Comparison of ENCODE assay signal across 10 cellular contexts in genomic region chr15:20340331-20340811, GRCh38.
DNase-seq lines count a peak whose midpoint lies in the region; ATAC-seq and TF ChIP-seq lines count a peak whose summit lies in the region.
"Had no signal": no experiment of that assay in that cellular context is flagged by ENCODE, and none has a peak within 500 bp of the region (broad histone marks: within the 10 kb centered on the region; RNA-seq: fewer than 3 reads in every experiment).

No MANE protein-coding gene starts in this region.

- peak overlapping the region; percentile 98 for H3K14ac ChIP-seq in neuronal stem cell (ENCODE audit: low read length)

- H2AK5ac ChIP-seq in neuronal stem cell (ENCODE audit: low read depth, low read length), result no peak overlapping the region

- no peaks in the 10 kb centered on the region for H3K4me1 ChIP-seq in neuronal stem cell (ENCODE audit: control insufficient read depth in 2 of 2, insufficient read depth in 1 of 2, low read depth in 1 of 2, low read length in 2 of 2)
- H3K4me1 ChIP-seq: HAP-1 had no signal

- no peak overlapping the region for H2BK120ac ChIP-seq in neuronal stem cell (ENCODE audit: low read depth, low read length)

- peak overlapping the region; percentile 43 for H4K8ac ChIP-seq in neuronal stem cell (ENCODE audit: low read depth, low read length)

- no CpG with 5 or more reads among the region's 9 CpGs for WGBS in neuronal stem cell (ENCODE audit: extremely low coverage in 2 of 2, insufficient read length in 2 of 2, insufficient replicate concordance in 1 of 2), 2 donors

- ATAC-seq in GM21367 (IDR thresholded peaks at IDR 0.05; ENCODE audit: unreplicated experiment), result no peak
- no peak for ATAC-seq in HG02798 (IDR thresholded peaks at IDR 0.05; ENCODE audit: poor library complexity, unreplicated experiment)

- no peak overlapping the region for H3K18ac ChIP-seq in neuronal stem cell (ENCODE audit: low read length)

- H3K27me3 ChIP-seq in neuronal stem cell (ENCODE audit: control insufficient read depth in 3 of 3, insufficient read depth in 3 of 3, low read depth in 1 of 3, low read length in 3 of 3), result no peaks in the 10 kb centered on the region

- no peak overlapping the region for H2BK12ac ChIP-seq in neuronal stem cell (ENCODE audit: low read length)

- peak overlapping the region; percentile 21 for H3K9ac ChIP-seq in neuronal stem cell (ENCODE audit: low read depth, low read length, poor library complexity)

- H3K4me3 ChIP-seq in epithelial cell of esophagus (ENCODE audit: low read length) (no peak overlapping the region), neuronal stem cell (ENCODE audit: low read length in 2 of 2) (no peak overlapping the region)
- H3K4me3 ChIP-seq: HAP-1 had no signal

- H2BK5ac ChIP-seq in neuronal stem cell (ENCODE audit: low read length), result no peak overlapping the region

- no peak overlapping the region for H4K91ac ChIP-seq in neuronal stem cell (ENCODE audit: low read depth, low read length, poor library complexity)

- DNase-seq in Daoy (ENCODE audit: low read depth), result peak; percentile 46
- DNase-seq in SK-N-DZ (ENCODE audit: low spot score), result peak; percentile 11
- peak; percentile 35 for DNase-seq in epithelial cell of esophagus (ENCODE audit: low read depth)
- DNase-seq in neuronal stem cell (ENCODE audit: low spot score), result no peak
- no peak for DNase-seq in hypothalamus (lab: John Stamatoyannopoulos, UW)
- DNase-seq in DMS153 treated with DMSO at 0.1 percent for 48 hours (lab: John Stamatoyannopoulos, UW; ENCODE audit: unreplicated experiment), result no peak
- DNase-seq: NCI-H1105 treated with DMSO at 0.1 percent for 48 hours had no signal

- no peaks in the 10 kb centered on the region for H3K36me3 ChIP-seq in neuronal stem cell (replicated peaks in 1 of 2; ENCODE audit: control insufficient read depth in 2 of 2, insufficient read depth in 2 of 2, low read length in 2 of 2)
- H3K36me3 ChIP-seq: HAP-1 had no signal

- no peak overlapping the region for H3K4ac ChIP-seq in neuronal stem cell (ENCODE audit: low read length)

- H2BK15ac ChIP-seq in neuronal stem cell (ENCODE audit: low read length), result no peak overlapping the region

- H3K79me1 ChIP-seq in neuronal stem cell (ENCODE audit: low read depth, low read length), result peaks cover 5% of the 10 kb centered on the region

- H3K23ac ChIP-seq in neuronal stem cell (ENCODE audit: low read depth, low read length, poor library complexity), result peak overlapping the region; percentile 99

- H3K9me3 ChIP-seq in neuronal stem cell (replicated peaks in 1 of 2; ENCODE audit: control insufficient read depth in 2 of 2, insufficient read depth in 1 of 2, low read depth in 1 of 2, low read length in 2 of 2), result peaks cover 13 to 18% of the 10 kb centered on the region in 2 donors

- H2AFZ ChIP-seq in neuronal stem cell (ENCODE audit: low read length), result no peak overlapping the region

- H3K27ac ChIP-seq in neuronal stem cell (replicated peaks; ENCODE audit: low read length), result no peak overlapping the region

- no peak overlapping the region for H3K4me2 ChIP-seq in neuronal stem cell (ENCODE audit: insufficient read depth, low read length, poor library complexity, severe bottlenecking)

- TF ChIP-seq CTCF in epithelial cell of esophagus (IDR thresholded peaks at IDR 0.05; ENCODE audit: insufficient read depth, low read depth, low read length, missing control alignments), result no peak

Comparison
In these comparisons a context has a peak if more than half of its experiments do, and no peak if none do; other contexts are left out.
1. DNase-seq: peak in Daoy (single experiment), SK-N-DZ (single experiment) and epithelial cell of esophagus (single experiment); none in neuronal stem cell (single experiment), hypothalamus (0 of 51) and DMS153 treated with DMSO at 0.1 percent for 48 hours (single experiment).